ENCODE assay signal across 27 cellular contexts in the genomic region with DNA sequence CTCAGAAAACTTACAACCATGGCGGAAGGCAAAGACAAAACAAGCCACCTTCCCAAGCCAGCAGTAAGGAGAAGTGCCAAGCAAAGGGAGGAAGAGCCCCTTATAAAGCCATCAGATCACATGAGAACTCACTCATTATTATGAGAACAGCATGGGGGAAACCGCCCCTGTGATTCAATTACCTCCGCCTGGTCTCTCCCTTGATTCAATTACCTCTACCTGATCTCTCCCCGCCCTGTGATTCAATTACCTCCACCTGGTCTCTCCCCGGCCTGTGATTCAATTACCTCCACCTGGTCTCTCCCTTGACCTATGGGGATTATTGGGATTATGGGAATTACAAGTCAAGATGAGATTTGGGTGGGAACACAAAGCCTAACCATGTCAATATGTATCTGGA.
"Had no signal": no experiment of that assay in that cellular context is flagged by ENCODE, and none has a peak within 500 bp of the region (broad histone marks: within the 10 kb centered on the region; RNA-seq: fewer than 3 reads in every experiment).

No MANE protein-coding gene starts in this region.

- H3K4me3 ChIP-seq: adrenal gland, cardiac muscle cell, coronary artery, dorsolateral prefrontal cortex, gastroesophageal sphincter, hepatocyte, right lobe of liver, tibial nerve had no signal

- H3K4me1 Mint-ChIP-seq: mesothelial cell of epicardium, naive B cell, nephron progenitor cell had no signal

- H2AFZ ChIP-seq: hepatocyte had no signal

- ATAC-seq: activated T-cell treated with anti-CD3 and anti-CD28 coated beads, Interleukin-2, amount 50 U/mL, for 72 hours; gastroesophageal sphincter; left cardiac atrium; right lobe of liver had no signal

- H3K4me2 ChIP-seq: hepatocyte had no signal

- H3K27ac ChIP-seq: adrenal gland, cardiac muscle cell, coronary artery, dorsolateral prefrontal cortex, gastroesophageal sphincter, hepatocyte, neutrophil, right lobe of liver, tibial nerve had no signal

- H3K27me3 ChIP-seq: adrenal gland, cardiac muscle cell, dorsolateral prefrontal cortex, gastroesophageal sphincter, hepatocyte, neutrophil, right lobe of liver, tibial nerve had no signal

- H3K4me1 ChIP-seq: adrenal gland, gastroesophageal sphincter, right lobe of liver, tibial nerve had no signal

- H3K4me3 Mint-ChIP-seq: activated naive CD8-positive, alpha-beta T cell; activated T-cell treated with anti-CD3 and anti-CD28 coated beads, Interleukin-2, amount 50 U/mL, for 72 hours; brain; mesothelial cell of epicardium; naive B cell; nephron progenitor cell had no signal

- H3K9me3 Mint-ChIP-seq: brain, mesothelial cell of epicardium, nephron progenitor cell had no signal

- H3K79me2 ChIP-seq: hepatocyte had no signal

- H3K36me3 Mint-ChIP-seq: activated naive CD8-positive, alpha-beta T cell; brain; mesothelial cell of epicardium; naive B cell had no signal

- DNase-seq: activated CD4-positive, alpha-beta T cell treated with anti-CD3 and anti-CD28 coated beads for 4 hours; activated CD4-positive, alpha-beta T cell treated with anti-CD3 and anti-CD28 coated beads, Interleukin-2, amount 50 U/mL, for 4 hours; activated naive CD4-positive, alpha-beta T cell; activated T-cell treated with anti-CD3 and anti-CD28 coated beads for 4 hours; activated T-cell treated with anti-CD3 and anti-CD28 coated beads, Interleukin-2, amount 50 U/mL, for 72 hours; aorta; cerebellar nuclear complex; dorsolateral prefrontal cortex; effector memory CD4-positive, alpha-beta T cell; left cardiac atrium; mammary epithelial cell; naive B cell; nephron progenitor cell; right lobe of liver; stimulated activated CD4-positive, alpha-beta T cell treated with anti-CD3 and anti-CD28 coated beads, Interleukin-2, amount 100 ng/mL, for 48 hours; stimulated activated naive CD4-positive, alpha-beta T cell treated with Interleukin-2 at 50 U/mL for 16 hours had no signal

- H3K36me3 ChIP-seq: adrenal gland, cardiac muscle cell, gastroesophageal sphincter, neutrophil, right lobe of liver, tibial nerve had no signal

- H3K27ac Mint-ChIP-seq: activated naive CD8-positive, alpha-beta T cell; activated T-cell treated with anti-CD3 and anti-CD28 coated beads, Interleukin-2, amount 50 U/mL, for 72 hours; brain; mesothelial cell of epicardium; naive B cell; nephron progenitor cell; progenitor cell of endocrine pancreas had no signal

- H3K9me3 ChIP-seq: adrenal gland, gastroesophageal sphincter, neutrophil, right lobe of liver, tibial nerve had no signal

- H3K27me3 Mint-ChIP-seq: activated naive CD8-positive, alpha-beta T cell; naive B cell; progenitor cell of endocrine pancreas had no signal
